13 cellular contexts compared by ENCODE assay signal in the genomic region with DNA sequence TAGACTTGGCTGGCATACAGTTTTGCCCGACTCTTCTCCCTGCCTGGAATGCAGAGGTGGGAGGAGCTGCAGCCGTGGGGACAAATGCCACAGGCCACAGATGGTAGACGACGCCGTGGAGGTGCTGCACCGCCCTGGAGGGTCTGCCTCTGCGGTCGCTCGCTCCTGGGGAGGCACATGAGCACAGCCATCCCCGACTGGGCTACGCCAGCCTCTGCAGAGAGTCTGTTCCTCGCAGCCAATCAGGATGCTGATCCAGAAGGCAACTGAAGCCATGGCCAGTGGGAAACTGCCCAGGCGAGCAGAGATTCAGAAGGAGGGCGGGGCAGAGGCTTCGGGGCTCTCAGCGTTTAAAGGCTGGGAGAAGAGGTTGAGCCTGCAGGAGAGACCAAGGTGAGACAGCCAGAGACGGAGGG. TPM values are rescaled to one million over a fixed set of nuclear protein-coding genes. Genes with fewer than 3 reads are reported as not detected.
DNase-seq lines count a peak whose midpoint lies in the region; ATAC-seq, FAIRE-seq and TF ChIP-seq lines count a peak whose summit lies in the region.
"Had no signal": no experiment of that assay in that cellular context is flagged by ENCODE, and none has a peak within 500 bp of the region (broad histone marks: within the 10 kb centered on the region; RNA-seq: fewer than 3 reads in every experiment).

No MANE protein-coding gene starts in this region.

- ATAC-seq in pancreas (peak in 3 of 4 donors; percentile 52 to 76 (median 60)), GM19463 (IDR thresholded peaks at IDR 0.05; ENCODE audit: unreplicated experiment) (no peak)
- ATAC-seq: activated T-helper 17 cell treated with anti-CD3 and anti-CD28 coated beads, Interleukin-2, amount 50 U/mL, for 72 hours; CD8-positive, alpha-beta T cell; mucosa of descending colon had no signal

- intact Hi-C loops in pancreas (cut with DNase I): no loop called here

- TF ChIP-seq CTCF in coronary artery (IDR thresholded peaks at IDR 0.05) (no peak), pancreas (IDR thresholded peaks at IDR 0.05) (no peak)

- H3K4me3 ChIP-seq in coronary artery (no peak overlapping the region), pancreas (no peak overlapping the region)
- H3K4me3 ChIP-seq: mucosa of descending colon had no signal

- H3K27ac ChIP-seq in coronary artery (no peak overlapping the region), pancreas (no peak overlapping the region)

- peak; percentile 51 for DNase-seq in DMS79 (lab: John Stamatoyannopoulos, UW)
- DNase-seq in NCI-H460 (ENCODE audit: extremely low read depth, low read depth): peak; percentile 8
- peak; percentile 45 for DNase-seq in coronary artery (ENCODE audit: low spot score)
- DNase-seq in pancreas: peak in 1 of 6 donors; percentile 14
- no peak for DNase-seq in NK-92 treated with Interleukin-12 subunit alpha and Interleukin-12 subunit beta, amount 100 ng/mL, for 24 hours (lab: John Stamatoyannopoulos, UW)
- no peak for DNase-seq in AML-193 (lab: John Stamatoyannopoulos, UW)
- DNase-seq in cerebellar nuclear complex (lab: John Stamatoyannopoulos, UW): no peak
- DNase-seq: activated CD4-positive, alpha-beta T cell treated with anti-CD3 and anti-CD28 coated beads for 1 hour; CD8-positive, alpha-beta T cell; mucosa of descending colon; NCI-H1092 had no signal

- no peak for FAIRE-seq in pancreas (lab: Jason Lieb, UNC)

- H3K27me3 ChIP-seq in pancreas: no peaks in the 10 kb centered on the region

- H3K36me3 ChIP-seq in pancreas: no peaks in the 10 kb centered on the region

- 16 to 29% methylated on average over 17 of the region's 17 CpGs for WGBS in pancreas, 2 donors

- no peaks in the 10 kb centered on the region for H3K9me3 ChIP-seq in pancreas
- H3K9me3 ChIP-seq: mucosa of descending colon had no signal

- H3K4me1 ChIP-seq in pancreas: no peaks in the 10 kb centered on the region

RNA-seq across cellular contexts. Expression of gene LRRC15, which starts 11.9 kb away (rescaled TPM):
- total RNA-seq in NCI-H460 (2014; rRNA removed; shearing (Covaris generic)): not detected in 2 replicates
- not detected in 2 replicates for polyA plus RNA-seq in NCI-H460 (2014; cell fraction: nucleus; rRNA removed)
- total RNA-seq in pancreas: under 1 TPM in 5 of 6 donors, not detected in 1; 0.03 to 0.25 (median 0.09) TPM
- under 1 TPM; 0.02 to 0.04 TPM for polyA plus RNA-seq in pancreas
- total RNA-seq: activated T-helper 17 cell treated with anti-CD3 and anti-CD28 coated beads, Interleukin-2, amount 50 U/mL, for 72 hours; CD8-positive, alpha-beta T cell had no signal

RNA-seq across cellular contexts. Expression of gene GP5, which starts 17.6 kb away (rescaled TPM):
- not detected in 2 replicates for total RNA-seq in NCI-H460 (2014; rRNA removed; shearing (Covaris generic))
- polyA plus RNA-seq in NCI-H460 (2014; cell fraction: nucleus; rRNA removed): not detected in 2 replicates
- total RNA-seq in pancreas: under 1 TPM in 1 of 6 donors, not detected in 5; 0.06 TPM
- under 1 TPM in 1 of 2 donors, not detected in 1; 0.05 TPM for polyA plus RNA-seq in pancreas

RNA-seq across cellular contexts. Expression of gene CPN2, which starts 30.3 kb away (rescaled TPM):
- total RNA-seq in NCI-H460 (2014; rRNA removed; shearing (Covaris generic)): not detected in 2 replicates
- not detected in 2 replicates for polyA plus RNA-seq in NCI-H460 (2014; cell fraction: nucleus; rRNA removed)
- under 1 TPM in 1 of 6 donors, not detected in 5; 0.09 TPM for total RNA-seq in pancreas
- polyA plus RNA-seq in pancreas: not detected
- total RNA-seq: activated T-helper 17 cell treated with anti-CD3 and anti-CD28 coated beads, Interleukin-2, amount 50 U/mL, for 72 hours; CD8-positive, alpha-beta T cell had no signal

Comparison
In these comparisons a context has a peak if more than half of its experiments do, and no peak if none do; other contexts are left out.
1. DNase-seq: peak in DMS79 (single experiment), NCI-H460 (single experiment) and coronary artery (single experiment); none in NK-92 treated with Interleukin-12 subunit alpha and Interleukin-12 subunit beta, amount 100 ng/mL, for 24 hours (single experiment), AML-193 (0 of 2) and cerebellar nuclear complex (0 of 2).